ENCODE assay signal across 13 cellular contexts in genomic region chr2:181955010-181955409, GRCh38. TPM values are rescaled to one million over a fixed set of nuclear protein-coding genes. Genes with fewer than 3 reads are reported as not detected.
A peak's percentile ranks its signal among the peaks of the same experiment; 100 is the strongest.
DNase-seq lines count a peak whose midpoint lies in the region; ATAC-seq and TF ChIP-seq lines count a peak whose summit lies in the region.
"Had no signal": no experiment of that assay in that cellular context is flagged by ENCODE, and none has a peak within 500 bp of the region (broad histone marks: within the 10 kb centered on the region; RNA-seq: fewer than 3 reads in every experiment).

No MANE protein-coding gene starts in this region.

- H3K4me3 ChIP-seq in thyroid gland (replicated peaks in 1 of 3) = no peak overlapping the region
- H3K4me3 ChIP-seq: colonic mucosa, GM12878, skin epidermis had no signal

- in situ Hi-C loops in ACHN (cut with HindIII; ENCODE audit: low pct_ligation_motif_present, low pct_unique_long_range_greater_than_20kb, low sequenced_read_pairs) = no loop called here

- ATAC-seq in GM19324 (IDR thresholded peaks at IDR 0.05; ENCODE audit: low FRiP score, unreplicated experiment) = no peak
- no peak for ATAC-seq in GM21526 (IDR thresholded peaks at IDR 0.05; ENCODE audit: low FRiP score, unreplicated experiment)

- H3K4me1 ChIP-seq in thyroid gland = no peaks in the 10 kb centered on the region
- H3K4me1 ChIP-seq: colonic mucosa had no signal

- no peak for TF ChIP-seq POLR2A in thyroid gland (IDR thresholded peaks at IDR 0.05)

- H3K27ac ChIP-seq in thyroid gland = no peak overlapping the region
- H3K27ac ChIP-seq: C4-2B had no signal

- 63 to 70% methylated on average over 1 of the region's 1 CpG for WGBS in thyroid gland, 2 donors

- H3K36me3 ChIP-seq in thyroid gland = no peaks in the 10 kb centered on the region
- H3K36me3 ChIP-seq: colonic mucosa had no signal

- peak; percentile 51 for DNase-seq in ACHN
- peak; percentile 85 for DNase-seq in HS-5 (ENCODE audit: low read depth)
- DNase-seq in SW 1271 (lab: John Stamatoyannopoulos, UW) = peak; percentile 20 to 81
- DNase-seq in glomerular endothelial cell (ENCODE audit: extremely low read depth, low read depth, low spot score) = peak; percentile 62
- no peak for DNase-seq in thyroid gland
- no peak for DNase-seq in T1000 (lab: John Stamatoyannopoulos, UW)
- DNase-seq: activated CD4-positive, alpha-beta T cell treated with anti-CD3 and anti-CD28 coated beads, Interleukin-2, amount 50 U/mL, for 1 hour had no signal

- H3K9me3 ChIP-seq in thyroid gland = no peaks in the 10 kb centered on the region
- H3K9me3 ChIP-seq: colonic mucosa had no signal

- intact Hi-C loops in thyroid gland (cut with DNase I) = loop anchor here (10.0 kb wide), 1 partner anchor 210 kb away; no protein-coding TSS in a partner anchor

- no peak for TF ChIP-seq CTCF in thyroid gland (IDR thresholded peaks at IDR 0.05)

- H3K27me3 ChIP-seq in thyroid gland = no peaks in the 10 kb centered on the region
- H3K27me3 ChIP-seq: colonic mucosa had no signal

RNA-seq across cellular contexts. Expression of gene PPP1R1C, which starts 30.6 kb away (rescaled TPM):
- total RNA-seq in glomerular endothelial cell (0.93 and 1.4 TPM in 2 replicates), thyroid gland (1 to 10 TPM in 1 of 4 donors, under 1 TPM in 1, not detected in 2; 0.78 to 2.8 TPM)
- total RNA-seq: colonic mucosa had no signal

Comparison
In these comparisons a context has a peak if more than half of its experiments do, and no peak if none do; other contexts are left out.
1. DNase-seq: peak in ACHN (single experiment), HS-5 (single experiment), SW 1271 (2 of 2) and glomerular endothelial cell (single experiment); none in thyroid gland (0 of 2) and T1000 (single experiment).